ENCODE assay signal across 17 cellular contexts in genomic region chr11:112511271-112511670, GRCh38.
DNase-seq lines count a peak whose midpoint lies in the region; TF ChIP-seq lines count a peak whose summit lies in the region.
"Had no signal": no experiment of that assay in that cellular context is flagged by ENCODE, and none has a peak within 500 bp of the region (broad histone marks: within the 10 kb centered on the region; RNA-seq: fewer than 3 reads in every experiment).

No MANE protein-coding gene starts in this region.

- DNase-seq in ELR (ENCODE audit: low read depth) (peak; percentile 14), NCI-H226 (peak; percentile 36), endodermal cell (no peak), myocyte (ENCODE audit: low read depth) (peak; percentile 16), NCI-H146 treated with DMSO at 0.1 percent for 48 hours (lab: John Stamatoyannopoulos, UW; ENCODE audit: unreplicated experiment) (no peak)
- no peak for DNase-seq in activated CD4-positive, CD25-positive, alpha-beta regulatory T cell treated with anti-CD3 and anti-CD28 coated beads, Interleukin-2, amount 50 U/mL, for 72 hours
- no peak for DNase-seq in activated T-helper 1 cell treated with anti-CD3 and anti-CD28 coated beads, Interleukin-12 subunit alpha, Interleukin-12 subunit beta, Interleukin-2, Interleukin-4 antibody, amounts not matched to agents 30 ng/mL and 10 ng/mL and 1 ng/mL, durations not matched to agents 14 hours and 24 hours and 36 hours (ENCODE audit: low spot score)
- DNase-seq: DMS153, KBM-7, MG63, NCI-H1105, NCI-H187 treated with DMSO at 0.1 percent for 48 hours, NCI-H510A had no signal

- intact Hi-C loops in activated T-helper 1 cell treated with anti-CD3 and anti-CD28 coated beads, Interleukin-12 subunit alpha, Interleukin-12 subunit beta, Interleukin-2, Interleukin-4 antibody, amounts not matched to agents 30 ng/mL and 10 ng/mL and 1 ng/mL, durations not matched to agents 14 hours and 24 hours and 36 hours (cut with micrococcal nuclease), result no loop called here

- no peaks in the 10 kb centered on the region for H3K27me3 ChIP-seq in endodermal cell (ENCODE audit: control insufficient read depth, insufficient read depth, low read length, poor library complexity, severe bottlenecking)
- H3K27me3 ChIP-seq: MG63, SJSA1 had no signal

- H3K4me1 ChIP-seq in endodermal cell (ENCODE audit: control insufficient read depth, insufficient read depth, low read length), result peaks cover 12% of the 10 kb centered on the region
- H3K4me1 ChIP-seq: A549 had no signal

- WGBS in endodermal cell (ENCODE audit: insufficient coverage in 1 of 2, insufficient read length in 1 of 2), 2 experiments, result 95% methylated on average over 1 of the region's 1 CpG; no CpG with 5 or more reads in 1 of the 2 experiments

- no peaks in the 10 kb centered on the region for H3K36me3 ChIP-seq in endodermal cell (ENCODE audit: control insufficient read depth, insufficient read depth, low read length)
- H3K36me3 ChIP-seq: MG63, SJSA1 had no signal

- H3K9ac ChIP-seq in endodermal cell (ENCODE audit: extremely low read depth, low read length, poor library complexity, severe bottlenecking), result no peak overlapping the region

- H3K9me3 Mint-ChIP-seq in endodermal cell, result no peaks in the 10 kb centered on the region
- H3K9me3 Mint-ChIP-seq in activated T-helper 1 cell treated with anti-CD3 and anti-CD28 coated beads, Interleukin-12 subunit alpha, Interleukin-12 subunit beta, Interleukin-2, Interleukin-4 antibody, amounts not matched to agents 30 ng/mL and 10 ng/mL and 1 ng/mL, durations not matched to agents 14 hours and 24 hours and 36 hours, result no peaks in the 10 kb centered on the region
- H3K9me3 Mint-ChIP-seq: GM23338 had no signal

- H3K27me3 Mint-ChIP-seq in endodermal cell (ENCODE audit: insufficient read depth), result peaks cover 7% of the 10 kb centered on the region
- peaks cover 9% of the 10 kb centered on the region for H3K27me3 Mint-ChIP-seq in activated T-helper 1 cell treated with anti-CD3 and anti-CD28 coated beads, Interleukin-12 subunit alpha, Interleukin-12 subunit beta, Interleukin-2, Interleukin-4 antibody, amounts not matched to agents 30 ng/mL and 10 ng/mL and 1 ng/mL, durations not matched to agents 14 hours and 24 hours and 36 hours (ENCODE audit: insufficient read depth)

- H3K4me3 Mint-ChIP-seq in endodermal cell, result no peak overlapping the region
- H3K4me3 Mint-ChIP-seq in activated T-helper 1 cell treated with anti-CD3 and anti-CD28 coated beads, Interleukin-12 subunit alpha, Interleukin-12 subunit beta, Interleukin-2, Interleukin-4 antibody, amounts not matched to agents 30 ng/mL and 10 ng/mL and 1 ng/mL, durations not matched to agents 14 hours and 24 hours and 36 hours, result no peak overlapping the region
- H3K4me3 Mint-ChIP-seq: GM23338 had no signal

- H3K27ac ChIP-seq in endodermal cell (ENCODE audit: low read depth, low read length), result no peak overlapping the region
- H3K27ac ChIP-seq: A549, C4-2B, SJSA1 had no signal

- no peaks in the 10 kb centered on the region for H3K9me3 ChIP-seq in endodermal cell (ENCODE audit: control insufficient read depth, low read length)
- H3K9me3 ChIP-seq: A549, MG63, SJSA1 had no signal

- no peaks in the 10 kb centered on the region for H3K36me3 Mint-ChIP-seq in endodermal cell (ENCODE audit: low read depth)
- H3K36me3 Mint-ChIP-seq in activated T-helper 1 cell treated with anti-CD3 and anti-CD28 coated beads, Interleukin-12 subunit alpha, Interleukin-12 subunit beta, Interleukin-2, Interleukin-4 antibody, amounts not matched to agents 30 ng/mL and 10 ng/mL and 1 ng/mL, durations not matched to agents 14 hours and 24 hours and 36 hours (ENCODE audit: low read depth), result no peaks in the 10 kb centered on the region

- peak; percentile 19 for TF ChIP-seq CTCF in endodermal cell (conservative IDR thresholded peaks at IDR 0.05)

- H3K27ac Mint-ChIP-seq in endodermal cell, result no peak overlapping the region
- no peak overlapping the region for H3K27ac Mint-ChIP-seq in activated T-helper 1 cell treated with anti-CD3 and anti-CD28 coated beads, Interleukin-12 subunit alpha, Interleukin-12 subunit beta, Interleukin-2, Interleukin-4 antibody, amounts not matched to agents 30 ng/mL and 10 ng/mL and 1 ng/mL, durations not matched to agents 14 hours and 24 hours and 36 hours
- H3K27ac Mint-ChIP-seq: GM23338 had no signal

- peaks cover 8% of the 10 kb centered on the region for H3K4me1 Mint-ChIP-seq in endodermal cell
- H3K4me1 Mint-ChIP-seq in activated T-helper 1 cell treated with anti-CD3 and anti-CD28 coated beads, Interleukin-12 subunit alpha, Interleukin-12 subunit beta, Interleukin-2, Interleukin-4 antibody, amounts not matched to agents 30 ng/mL and 10 ng/mL and 1 ng/mL, durations not matched to agents 14 hours and 24 hours and 36 hours (ENCODE audit: low read depth), result no peaks in the 10 kb centered on the region

- H3K4me3 ChIP-seq in endodermal cell (ENCODE audit: low read length), result no peak overlapping the region
- H3K4me3 ChIP-seq: A549, GM23338, MG63, SJSA1 had no signal

Comparison
In these comparisons a context has a peak if more than half of its experiments do, and no peak if none do; other contexts are left out.
1. DNase-seq: peak in ELR (single experiment), NCI-H226 (single experiment) and myocyte (single experiment); none in endodermal cell (single experiment), NCI-H146 treated with DMSO at 0.1 percent for 48 hours (single experiment), activated CD4-positive, CD25-positive, alpha-beta regulatory T cell treated with anti-CD3 and anti-CD28 coated beads, Interleukin-2, amount 50 U/mL, for 72 hours (single experiment) and activated T-helper 1 cell treated with anti-CD3 and anti-CD28 coated beads, Interleukin-12 subunit alpha, Interleukin-12 subunit beta, Interleukin-2, Interleukin-4 antibody, amounts not matched to agents 30 ng/mL and 10 ng/mL and 1 ng/mL, durations not matched to agents 14 hours and 24 hours and 36 hours (single experiment).